Comparison of ENCODE assay signal across 30 cellular contexts in genomic region chr17:41627316-41628072, GRCh38. TPM values are rescaled to one million over a fixed set of nuclear protein-coding genes. Genes with fewer than 3 reads are reported as not detected.
A peak's percentile ranks its signal among the peaks of the same experiment; 100 is the strongest.
DNase-seq lines count a peak whose midpoint lies in the region; ATAC-seq and TF ChIP-seq lines count a peak whose summit lies in the region.
"Had no signal": no experiment of that assay in that cellular context is flagged by ENCODE, and none has a peak within 500 bp of the region (broad histone marks: within the 10 kb centered on the region; RNA-seq: fewer than 3 reads in every experiment).

No MANE protein-coding gene starts in this region.

- H3K4me3 Mint-ChIP-seq in osteocyte (ENCODE audit: unreplicated experiment): peak overlapping the region; percentile 6
- H3K4me3 Mint-ChIP-seq: activated B cell treated with CpG ODN at 0.5 μM for 24 hours; activated T-helper 1 cell treated with anti-CD3 and anti-CD28 coated beads, Interleukin-12 subunit alpha, Interleukin-12 subunit beta, Interleukin-2, Interleukin-4 antibody, amounts not matched to agents 30 ng/mL and 10 ng/mL and 1 ng/mL, durations not matched to agents 14 hours and 24 hours and 36 hours; naive thymus-derived CD8-positive, alpha-beta T cell had no signal

- H3K27ac ChIP-seq in RWPE2 (ENCODE audit: poor library complexity, severe bottlenecking) (peak overlapping the region; percentile 99), foreskin keratinocyte (peak overlapping the region; percentile 97)
- H3K27ac ChIP-seq: BLaER1 treated with 17β-estradiol and CSF1 and Interleukin-3, amounts not matched to agents 10 nM and 100 nM; coronary artery; gastrocnemius medialis; hepatocyte; KMS-11; left lung; ovary; right atrium auricular region; upper lobe of left lung had no signal

- peak overlapping the region; percentile 50 for H3K27ac Mint-ChIP-seq in osteocyte (ENCODE audit: unreplicated experiment)
- H3K27ac Mint-ChIP-seq: activated B cell treated with CpG ODN at 0.5 μM for 24 hours; activated naive CD4-positive, alpha-beta T cell treated with anti-CD3 and anti-CD28 coated beads, Interleukin-2, amount 50 U/mL, for 72 hours; activated T-helper 1 cell treated with anti-CD3 and anti-CD28 coated beads, Interleukin-12 subunit alpha, Interleukin-12 subunit beta, Interleukin-2, Interleukin-4 antibody, amounts not matched to agents 30 ng/mL and 10 ng/mL and 1 ng/mL, durations not matched to agents 14 hours and 24 hours and 36 hours; naive thymus-derived CD8-positive, alpha-beta T cell had no signal

- peaks cover 50% of the 10 kb centered on the region for H3K4me1 Mint-ChIP-seq in osteocyte (ENCODE audit: unreplicated experiment)
- H3K4me1 Mint-ChIP-seq: activated B cell treated with CpG ODN at 0.5 μM for 24 hours had no signal

- no peaks in the 10 kb centered on the region for H3K36me3 Mint-ChIP-seq in osteocyte (ENCODE audit: unreplicated experiment)
- H3K36me3 Mint-ChIP-seq: activated naive CD4-positive, alpha-beta T cell treated with anti-CD3 and anti-CD28 coated beads, Interleukin-2, amount 50 U/mL, for 72 hours; naive thymus-derived CD8-positive, alpha-beta T cell had no signal

- H3K4me3 ChIP-seq in H7 (ENCODE audit: insufficient read depth, low read depth, low read length) (no peak overlapping the region), RWPE2 (ENCODE audit: severe bottlenecking) (no peak overlapping the region)
- H3K4me3 ChIP-seq: BLaER1 treated with 17β-estradiol and CSF1 and Interleukin-3, amounts not matched to agents 10 nM and 100 nM; coronary artery; esophagus squamous epithelium; gastrocnemius medialis; hepatocyte; left lung; ovary; right atrium auricular region; smooth muscle cell; upper lobe of left lung had no signal

- DNase-seq in H7 (peak; percentile 48), RWPE2 (ENCODE audit: low spot score) (no peak), foreskin keratinocyte (no peak), osteocyte (ENCODE audit: extremely low spot score, unreplicated experiment) (no peak), NCI-H1694 (lab: John Stamatoyannopoulos, UW) (no peak), NCI-H1092 treated with DMSO at 0.1 percent for 48 hours (lab: John Stamatoyannopoulos, UW) (no peak)
- no peak for DNase-seq in activated naive CD4-positive, alpha-beta T cell treated with Interleukin-2 at 50 U/mL for 16 hours
- DNase-seq in NK-92 treated with Interleukin-12 subunit alpha and Interleukin-12 subunit beta, amount 100 ng/mL, for 24 hours (lab: John Stamatoyannopoulos, UW): no peak
- DNase-seq: activated B cell treated with CpG ODN at 0.5 μM for 24 hours, DND-41, esophagus squamous epithelium, gastrocnemius medialis, NCI-H1436 treated with DMSO at 0.1 percent for 48 hours, NCI-H446 treated with DMSO at 0.1 percent for 48 hours, OCI-M1, SHP77 treated with DMSO at 0.1 percent for 48 hours, upper lobe of left lung had no signal

- no peaks in the 10 kb centered on the region for H3K36me3 ChIP-seq in H7 (replicated peaks; ENCODE audit: control insufficient read depth, insufficient read depth, low read length)
- H3K36me3 ChIP-seq in RWPE2 (ENCODE audit: low read depth): peaks cover 18% of the 10 kb centered on the region
- H3K36me3 ChIP-seq: BLaER1 treated with 17β-estradiol and CSF1 and Interleukin-3, amounts not matched to agents 10 nM and 100 nM; esophagus squamous epithelium; gastrocnemius medialis; left lung; ovary; right atrium auricular region; upper lobe of left lung had no signal

- H3K9me3 Mint-ChIP-seq in osteocyte (ENCODE audit: unreplicated experiment): no peaks in the 10 kb centered on the region
- H3K9me3 Mint-ChIP-seq: activated B cell treated with CpG ODN at 0.5 μM for 24 hours; activated naive CD4-positive, alpha-beta T cell treated with anti-CD3 and anti-CD28 coated beads, Interleukin-2, amount 50 U/mL, for 72 hours; activated T-helper 1 cell treated with anti-CD3 and anti-CD28 coated beads, Interleukin-12 subunit alpha, Interleukin-12 subunit beta, Interleukin-2, Interleukin-4 antibody, amounts not matched to agents 30 ng/mL and 10 ng/mL and 1 ng/mL, durations not matched to agents 14 hours and 24 hours and 36 hours; naive thymus-derived CD8-positive, alpha-beta T cell had no signal

- TF ChIP-seq CTCF in RWPE2 (IDR thresholded peaks at IDR 0.05; ENCODE audit: poor library complexity, severe bottlenecking): no peak
- no peak for TF ChIP-seq CTCF in foreskin keratinocyte (conservative IDR thresholded peaks at IDR 0.05)
- TF ChIP-seq CTCF in osteocyte (IDR thresholded peaks at IDR 0.05): no peak

- no peaks in the 10 kb centered on the region for H3K9me3 ChIP-seq in RWPE2 (ENCODE audit: severe bottlenecking)
- H3K9me3 ChIP-seq: BLaER1 treated with 17β-estradiol and CSF1 and Interleukin-3, amounts not matched to agents 10 nM and 100 nM; esophagus squamous epithelium; gastrocnemius medialis; left lung; ovary; right atrium auricular region; upper lobe of left lung had no signal

- H3K27me3 ChIP-seq in H7 (ENCODE audit: control insufficient read depth, insufficient read depth, low read length) (no peaks in the 10 kb centered on the region), RWPE2 (ENCODE audit: insufficient read depth, poor library complexity, severe bottlenecking) (no peaks in the 10 kb centered on the region), foreskin keratinocyte (no peaks in the 10 kb centered on the region)
- H3K27me3 ChIP-seq: BLaER1 treated with 17β-estradiol and CSF1 and Interleukin-3, amounts not matched to agents 10 nM and 100 nM; gastrocnemius medialis; hepatocyte; ovary; right atrium auricular region; upper lobe of left lung had no signal

- ATAC-seq in RWPE2 (ENCODE audit: low read depth) (no peak), foreskin keratinocyte (no peak)
- ATAC-seq: activated naive CD4-positive, alpha-beta T cell treated with anti-CD3 and anti-CD28 coated beads, Interleukin-2, amount 50 U/mL, for 72 hours; gastrocnemius medialis; left lung; naive thymus-derived CD8-positive, alpha-beta T cell had no signal

- no peaks in the 10 kb centered on the region for H3K27me3 Mint-ChIP-seq in osteocyte (ENCODE audit: unreplicated experiment)

- H3K4me1 ChIP-seq in RWPE2 (ENCODE audit: insufficient read depth, poor library complexity, severe bottlenecking): peaks cover 15% of the 10 kb centered on the region
- H3K4me1 ChIP-seq in foreskin keratinocyte: peaks cover 9% of the 10 kb centered on the region
- H3K4me1 ChIP-seq: gastrocnemius medialis, left lung, right atrium auricular region had no signal

RNA-seq across cellular contexts. Expression of gene KRT17, which starts 3.1 kb away (rescaled TPM):
- total RNA-seq in H7 (2014; rRNA removed; shearing (Covaris generic)): 0.07 TPM in 1 of 2 replicates, not detected in the other
- total RNA-seq in foreskin keratinocyte (3,495 and 3,975 TPM in 2 replicates), osteocyte (40.5 and 43.2 TPM in 2 replicates)
- 3,974 and 4,528 TPM in 2 replicates for polyA plus RNA-seq in foreskin keratinocyte
- total RNA-seq: activated B cell treated with CpG ODN at 0.5 μM for 24 hours; activated T-helper 1 cell treated with anti-CD3 and anti-CD28 coated beads, Interleukin-12 subunit alpha, Interleukin-12 subunit beta, Interleukin-2, Interleukin-4 antibody, amounts not matched to agents 30 ng/mL and 10 ng/mL and 1 ng/mL, durations not matched to agents 14 hours and 24 hours and 36 hours; gastrocnemius medialis; naive thymus-derived CD8-positive, alpha-beta T cell; right atrium auricular region; subcutaneous adipose tissue had no signal
- polyA plus RNA-seq: naive thymus-derived CD8-positive, alpha-beta T cell had no signal

RNA-seq across cellular contexts. Expression of gene KRT16, which starts 14.9 kb away (rescaled TPM):
- total RNA-seq in H7 (2014; rRNA removed; shearing (Covaris generic)): not detected in 2 replicates
- 115 and 208 TPM in 2 replicates for total RNA-seq in foreskin keratinocyte
- polyA plus RNA-seq in foreskin keratinocyte: 132 and 240 TPM in 2 replicates
- total RNA-seq in osteocyte: 1.3 and 1.4 TPM in 2 replicates
- total RNA-seq: activated B cell treated with CpG ODN at 0.5 μM for 24 hours; activated naive CD4-positive, alpha-beta T cell treated with anti-CD3 and anti-CD28 coated beads, Interleukin-2, amount 50 U/mL, for 72 hours; activated T-helper 1 cell treated with anti-CD3 and anti-CD28 coated beads, Interleukin-12 subunit alpha, Interleukin-12 subunit beta, Interleukin-2, Interleukin-4 antibody, amounts not matched to agents 30 ng/mL and 10 ng/mL and 1 ng/mL, durations not matched to agents 14 hours and 24 hours and 36 hours; naive thymus-derived CD8-positive, alpha-beta T cell; upper lobe of left lung had no signal
- polyA plus RNA-seq: AG04450; naive thymus-derived CD8-positive, alpha-beta T cell; ovary had no signal

RNA-seq across cellular contexts. Expression of gene KRT14, which starts 40.8 kb away (rescaled TPM):
- not detected in 2 replicates for total RNA-seq in H7 (2014; rRNA removed; shearing (Covaris generic))
- 12,113 and 14,268 TPM in 2 replicates for total RNA-seq in foreskin keratinocyte
- polyA plus RNA-seq in foreskin keratinocyte: 17,138 and 18,688 TPM in 2 replicates
- total RNA-seq in osteocyte: not detected in 2 replicates
- total RNA-seq: activated B cell treated with CpG ODN at 0.5 μM for 24 hours; activated naive CD4-positive, alpha-beta T cell treated with anti-CD3 and anti-CD28 coated beads, Interleukin-2, amount 50 U/mL, for 72 hours; activated T-helper 1 cell treated with anti-CD3 and anti-CD28 coated beads, Interleukin-12 subunit alpha, Interleukin-12 subunit beta, Interleukin-2, Interleukin-4 antibody, amounts not matched to agents 30 ng/mL and 10 ng/mL and 1 ng/mL, durations not matched to agents 14 hours and 24 hours and 36 hours; gastrocnemius medialis; naive thymus-derived CD8-positive, alpha-beta T cell; upper lobe of left lung had no signal
- polyA plus RNA-seq: AG04450; naive thymus-derived CD8-positive, alpha-beta T cell; ovary had no signal

RNA-seq across cellular contexts. Expression of gene KRT9, which starts 55.6 kb away (rescaled TPM):
- not detected in 2 replicates for total RNA-seq in H7 (2014; rRNA removed; shearing (Covaris generic))
- total RNA-seq in foreskin keratinocyte: 1.0 and 1.3 TPM in 2 replicates
- 1.4 and 1.7 TPM in 2 replicates for polyA plus RNA-seq in foreskin keratinocyte
- 0.30 TPM in 1 of 2 replicates, not detected in the other for total RNA-seq in osteocyte
- total RNA-seq: activated B cell treated with CpG ODN at 0.5 μM for 24 hours; activated naive CD4-positive, alpha-beta T cell treated with anti-CD3 and anti-CD28 coated beads, Interleukin-2, amount 50 U/mL, for 72 hours; activated T-helper 1 cell treated with anti-CD3 and anti-CD28 coated beads, Interleukin-12 subunit alpha, Interleukin-12 subunit beta, Interleukin-2, Interleukin-4 antibody, amounts not matched to agents 30 ng/mL and 10 ng/mL and 1 ng/mL, durations not matched to agents 14 hours and 24 hours and 36 hours; gastrocnemius medialis; hepatocyte; left lung; naive thymus-derived CD8-positive, alpha-beta T cell; ovary; right atrium auricular region; subcutaneous adipose tissue; upper lobe of left lung had no signal
- polyA plus RNA-seq: AG04450; hepatocyte; naive thymus-derived CD8-positive, alpha-beta T cell; ovary; smooth muscle cell had no signal

Comparison
In these comparisons a context has a peak if more than half of its experiments do, and no peak if none do; other contexts are left out.
1. RNA of gene KRT17, which starts 3.1 kb away (total RNA-seq): 3,495 to 3,975 TPM in foreskin keratinocyte; 40.5 to 43.2 TPM in osteocyte and 0.07 TPM in H7; every median in the first group is over 10 times any median in the second.
2. RNA of gene KRT16, which starts 14.9 kb away (total RNA-seq): 115 to 208 TPM in foreskin keratinocyte; 1.3 to 1.4 TPM in osteocyte and not detected in H7; every median in the first group is over 10 times any median in the second.
3. RNA of gene KRT14, which starts 40.8 kb away (total RNA-seq): 12,113 to 14,268 TPM in foreskin keratinocyte; not detected in H7 and not detected in osteocyte; every median in the first group is over 1,000 times any median in the second.